Comparison of ENCODE assay signal across 8 cellular contexts in genomic region chr12:49331360-49332222, GRCh38. TPM values are rescaled to one million over a fixed set of nuclear protein-coding genes. Genes with fewer than 3 reads are reported as not detected.
DNase-seq lines count a peak whose midpoint lies in the region; ATAC-seq, FAIRE-seq and TF ChIP-seq lines count a peak whose summit lies in the region.

No MANE protein-coding gene starts in this region.

- no peak overlapping the region for H3K27ac ChIP-seq in adrenal gland

- peaks cover under 1 to 2% of the 10 kb centered on the region in 2 donors for H3K4me1 ChIP-seq in adrenal gland (replicated peaks in 1 of 2)

- H3K4me3 ChIP-seq in LNCaP clone FGC (ENCODE audit: low read depth, low read length) (no peak overlapping the region; the same call in 1 of the 2 replicates), adrenal gland (no peak overlapping the region)

- no peaks in the 10 kb centered on the region for H3K36me3 ChIP-seq in adrenal gland (replicated peaks in 1 of 2)

- TF ChIP-seq CTCF in LNCaP clone FGC (IDR thresholded peaks at IDR 0.05; ENCODE audit: control insufficient read depth, extremely low read depth, insufficient read depth) = peak; percentile 95
- TF ChIP-seq CTCF in adrenal gland (IDR thresholded peaks at IDR 0.05) = peak; percentile 71 to 89 (median 84)

- H3K27me3 ChIP-seq in adrenal gland = peaks cover 31% of the 10 kb centered on the region

- WGBS in adrenal gland, 4 donors = 44 to 48% (median 45%) methylated on average over 9 to 11 of the region's 11 CpGs

- ATAC-seq in left cardiac atrium (peak; percentile 82 to 92), GM21367 (IDR thresholded peaks at IDR 0.05; ENCODE audit: unreplicated experiment) (no peak)
- no peak for ATAC-seq in activated CD4-positive, CD25-positive, alpha-beta regulatory T cell treated with anti-CD3 and anti-CD28 coated beads, Interleukin-2, amount 50 U/mL, for 24 hours

- no peak for FAIRE-seq in GM12891 (lab: Jason Lieb, UNC)

- no peak for TF ChIP-seq POLR2A in adrenal gland (IDR thresholded peaks at IDR 0.05)
- no peak for TF ChIP-seq POLR2A in GM12891 (IDR thresholded peaks at IDR 0.05; ENCODE audit: low read depth, low read length)

- intact Hi-C loops in adrenal gland (cut with DNase I) (no loop called here), left cardiac atrium (cut with DNase I) (no loop called here)

- peak; percentile 86 for DNase-seq in ELF-1 (ENCODE audit: low read depth, low spot score)
- DNase-seq in LNCaP clone FGC (ENCODE audit: low read depth) = peak; percentile 83
- peak; percentile 65 to 87 (median 79) for DNase-seq in adrenal gland
- DNase-seq in left cardiac atrium = peak; percentile 66
- DNase-seq in putamen (ENCODE audit: low spot score) = peak; percentile 40
- no peak for DNase-seq in GM12891 (ENCODE audit: insufficient read length, low spot score)

- no peaks in the 10 kb centered on the region for H3K9me3 ChIP-seq in adrenal gland (replicated peaks in 1 of 3)

TF ChIP-seq in GM12891, 5 proteins besides CTCF, POLR2A, EP300 and RAD21:
- no peak for TF ChIP-seq TAF1 (IDR thresholded peaks at IDR 0.05; ENCODE audit: low read depth, low read length)
- no peak for TF ChIP-seq SPI1 (IDR thresholded peaks at IDR 0.05; ENCODE audit: low read depth, low read length)

RNA-seq across cellular contexts. Expression of gene C1QL4, which starts 5.4 kb away (rescaled TPM):
- total RNA-seq in adrenal gland (under 1 TPM in 2 of 8 donors, not detected in 6; 0.14 to 0.20 TPM), left cardiac atrium (not detected)
- polyA plus RNA-seq in adrenal gland = not detected
- 0.12 TPM for polyA plus RNA-seq in GM12891 (2012; ENCODE audit: low read depth, missing spikeins)

RNA-seq across cellular contexts. Expression of gene TROAP, which starts 8.5 kb away (rescaled TPM):
- total RNA-seq in adrenal gland = 1 to 10 TPM in 6 of 8 donors, under 1 TPM in 1, not detected in 1; 0.53 to 2.9 (median 1.8) TPM
- 1 to 10 TPM; 1.1 to 1.8 (median 1.1) TPM for polyA plus RNA-seq in adrenal gland
- total RNA-seq in left cardiac atrium = 1 to 10 TPM in 1 of 2 donors, not detected in 1; 1.5 TPM
- polyA plus RNA-seq in GM12891 (2012; ENCODE audit: low read depth, missing spikeins) = 20.7 TPM

RNA-seq across cellular contexts. Expression of gene DNAJC22, which starts 15.1 kb away (rescaled TPM):
- total RNA-seq in adrenal gland (1 to 10 TPM in 2 of 8 donors, under 1 TPM in 6; 0.60 to 2.9 (median 0.78) TPM), left cardiac atrium (under 1 TPM; 0.47 to 0.68 TPM)
- polyA plus RNA-seq in adrenal gland = under 1 TPM; 0.40 to 0.51 (median 0.48) TPM
- polyA plus RNA-seq in GM12891 (2012; ENCODE audit: low read depth, missing spikeins) = 0.08 TPM

RNA-seq across cellular contexts. Expression of gene SPATS2, which starts 35.7 kb away (rescaled TPM):
- total RNA-seq in adrenal gland = 10 to 100 TPM in 6 of 8 donors, 1 to 10 TPM in 2; 4.9 to 21.4 (median 13.7) TPM
- 10 to 100 TPM; 11.0 to 23.1 (median 19.1) TPM for polyA plus RNA-seq in adrenal gland
- total RNA-seq in left cardiac atrium = 10 to 100 TPM in 1 of 2 donors, 1 to 10 TPM in 1; 7.6 to 10.5 TPM
- 21.3 TPM for polyA plus RNA-seq in GM12891 (2012; ENCODE audit: low read depth, missing spikeins)

RNA-seq across cellular contexts. Expression of gene PRPH, which starts 36.6 kb away (rescaled TPM):
- total RNA-seq in adrenal gland (1 to 10 TPM in 3 of 8 donors, under 1 TPM in 2, not detected in 3; 0.16 to 6.1 (median 2.3) TPM), left cardiac atrium (under 1 TPM in 1 of 2 donors, not detected in 1; 0.59 TPM)
- 10 to 100 TPM in 1 of 3 donors, 1 to 10 TPM in 2; 5.9 to 27.8 (median 9.6) TPM for polyA plus RNA-seq in adrenal gland
- 0.08 TPM for polyA plus RNA-seq in GM12891 (2012; ENCODE audit: low read depth, missing spikeins)

Comparison
In these comparisons a context has a peak if more than half of its experiments do, and no peak if none do; other contexts are left out.
1. ATAC-seq: peak in left cardiac atrium (2 of 2); none in GM21367 (single experiment) and activated CD4-positive, CD25-positive, alpha-beta regulatory T cell treated with anti-CD3 and anti-CD28 coated beads, Interleukin-2, amount 50 U/mL, for 24 hours (0 of 2).